9 cellular contexts compared by ENCODE assay signal in the genomic region with DNA sequence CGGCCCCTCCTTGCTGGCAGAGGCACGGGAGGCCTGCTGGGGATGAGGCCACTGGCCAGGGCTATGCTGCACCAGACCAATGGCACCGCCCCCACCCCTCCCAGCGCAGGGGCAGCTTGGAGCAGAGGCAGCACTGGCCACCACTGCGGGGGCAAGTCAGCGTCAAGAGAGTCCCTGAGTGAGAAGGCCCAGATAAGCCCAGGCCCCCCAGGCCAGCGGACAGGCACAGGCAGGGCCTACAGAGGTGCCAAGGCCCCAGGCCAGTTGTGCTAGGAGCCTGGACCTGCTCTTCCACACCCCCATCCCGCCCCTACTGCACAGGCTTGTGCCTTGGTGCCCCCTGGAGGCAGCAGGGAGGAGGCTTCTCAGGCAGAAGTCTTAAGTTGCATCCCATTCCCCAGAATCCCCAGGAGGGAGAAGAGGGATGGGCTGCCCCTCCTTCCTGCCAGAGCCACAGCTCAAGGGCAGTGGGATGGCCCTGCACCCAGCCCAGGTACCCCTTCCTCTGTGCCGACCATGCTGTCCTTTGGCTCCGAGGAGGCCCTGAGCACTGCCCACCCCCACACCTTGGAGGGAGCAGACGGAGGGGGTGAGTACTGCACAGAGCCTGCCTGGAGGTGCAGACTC. TPM values are rescaled to one million over a fixed set of nuclear protein-coding genes. Genes with fewer than 3 reads are reported as not detected.
DNase-seq lines count a peak whose midpoint lies in the region; ATAC-seq and TF ChIP-seq lines count a peak whose summit lies in the region.
"Had no signal": no experiment of that assay in that cellular context is flagged by ENCODE, and none has a peak within 500 bp of the region (broad histone marks: within the 10 kb centered on the region; RNA-seq: fewer than 3 reads in every experiment).

No MANE protein-coding gene starts in this region.

- H3K36me3 ChIP-seq in neutrophil = peaks cover 75% of the 10 kb centered on the region

- CTCF ChIA-PET in activated CD4-positive, alpha-beta memory T cell treated with anti-CD3 and anti-CD28 coated beads, Interleukin-2, amount 10 ng/mL, durations not matched to agents 7 days and 5 days (lab: Charles Lee) = no interaction called here

- peaks cover 29% of the 10 kb centered on the region for H3K4me1 Mint-ChIP-seq in activated CD4-positive, alpha-beta memory T cell treated with anti-CD3 and anti-CD28 coated beads, Interleukin-2, amount 10 ng/mL, durations not matched to agents 7 days and 5 days

- in situ Hi-C loops in ACHN (cut with HindIII; ENCODE audit: low pct_ligation_motif_present, low pct_unique_long_range_greater_than_20kb, low sequenced_read_pairs) = no loop called here

- no peaks in the 10 kb centered on the region for H3K9me3 ChIP-seq in neutrophil

- no peak overlapping the region for H3K27ac Mint-ChIP-seq in activated CD4-positive, alpha-beta memory T cell treated with anti-CD3 and anti-CD28 coated beads, Interleukin-2, amount 10 ng/mL, durations not matched to agents 7 days and 5 days

- peaks cover 34% of the 10 kb centered on the region for H3K36me3 Mint-ChIP-seq in activated CD4-positive, alpha-beta memory T cell treated with anti-CD3 and anti-CD28 coated beads, Interleukin-2, amount 10 ng/mL, durations not matched to agents 7 days and 5 days (ENCODE audit: low read depth)
- H3K36me3 Mint-ChIP-seq: naive B cell had no signal

- no peak overlapping the region for H3K4me3 ChIP-seq in GM12865 (ENCODE audit: low read depth, low read length)
- H3K4me3 ChIP-seq in neutrophil (ENCODE audit: low read depth in 1 of 2, low read length in 1 of 2) = no peak overlapping the region

- POLR2A ChIA-PET in activated CD4-positive, alpha-beta memory T cell treated with anti-CD3 and anti-CD28 coated beads, Interleukin-2, amount 10 ng/mL, durations not matched to agents 7 days and 5 days (lab: Charles Lee) = interaction anchor here (0.7 to 1.4 kb wide), 3 partner anchors 21 to 68 kb away, joined by 3 read pairs; a partner anchor contains a TSS

- peak; percentile 42 for TF ChIP-seq CTCF in GM12865 (IDR thresholded peaks at IDR 0.05; ENCODE audit: insufficient read depth, low read depth, low read length, missing control alignments)
- TF ChIP-seq CTCF in neutrophil (IDR thresholded peaks at IDR 0.05) = no peak

- DNase-seq in ACHN (peak; percentile 86), GM12865 (ENCODE audit: low read depth) (peak; percentile 59), NCI-H226 (peak; percentile 26), fibroblast of the conjunctiva (ENCODE audit: low read depth) (peak; percentile 86)
- peak; percentile 28 for DNase-seq in activated CD4-positive, alpha-beta memory T cell treated with anti-CD3 and anti-CD28 coated beads, Interleukin-2, amount 10 ng/mL, durations not matched to agents 7 days and 5 days
- DNase-seq: naive B cell had no signal

- H3K27me3 ChIP-seq in neutrophil = no peaks in the 10 kb centered on the region

- H3K9me3 Mint-ChIP-seq in activated CD4-positive, alpha-beta memory T cell treated with anti-CD3 and anti-CD28 coated beads, Interleukin-2, amount 10 ng/mL, durations not matched to agents 7 days and 5 days = no peaks in the 10 kb centered on the region
- H3K9me3 Mint-ChIP-seq: naive B cell had no signal

- no peaks in the 10 kb centered on the region for H3K4me1 ChIP-seq in neutrophil (ENCODE audit: control insufficient read depth in 1 of 2, insufficient read depth in 1 of 2, low read depth in 1 of 2, low read length in 1 of 2)

- peak overlapping the region; percentile 6 for H3K27ac ChIP-seq in neutrophil

- H3K4me3 Mint-ChIP-seq in activated CD4-positive, alpha-beta memory T cell treated with anti-CD3 and anti-CD28 coated beads, Interleukin-2, amount 10 ng/mL, durations not matched to agents 7 days and 5 days = no peak overlapping the region

- no peaks in the 10 kb centered on the region for H3K27me3 Mint-ChIP-seq in activated CD4-positive, alpha-beta memory T cell treated with anti-CD3 and anti-CD28 coated beads, Interleukin-2, amount 10 ng/mL, durations not matched to agents 7 days and 5 days
- H3K27me3 Mint-ChIP-seq: naive B cell had no signal

- no peak for ATAC-seq in HG03457 (IDR thresholded peaks at IDR 0.05; ENCODE audit: unreplicated experiment)
- ATAC-seq in HG03097 (IDR thresholded peaks at IDR 0.05; ENCODE audit: low FRiP score, unreplicated experiment) = no peak

RNA-seq across cellular contexts. Expression of a gene that starts 35.8 kb away (rescaled TPM):
- total RNA-seq in activated CD4-positive, alpha-beta memory T cell treated with anti-CD3 and anti-CD28 coated beads, Interleukin-2, amount 10 ng/mL, durations not matched to agents 7 days and 5 days = 1 to 10 TPM in 1 of 2 experiments, under 1 TPM in 1; 0.93 to 1.0 TPM

RNA-seq across cellular contexts. Expression of a gene that starts 36.4 kb away (rescaled TPM):
- 100 to 1,000 TPM; 126 to 127 TPM for total RNA-seq in activated CD4-positive, alpha-beta memory T cell treated with anti-CD3 and anti-CD28 coated beads, Interleukin-2, amount 10 ng/mL, durations not matched to agents 7 days and 5 days

RNA-seq across cellular contexts. Expression of a gene that starts 43.2 kb away (rescaled TPM):
- not detected for total RNA-seq in activated CD4-positive, alpha-beta memory T cell treated with anti-CD3 and anti-CD28 coated beads, Interleukin-2, amount 10 ng/mL, durations not matched to agents 7 days and 5 days

Comparison
In these comparisons a context has a peak if more than half of its experiments do, and no peak if none do; other contexts are left out.
1. DNase-seq: peak in every context shown above with its lines; median percentile 86 in ACHN; 86 in fibroblast of the conjunctiva; 59 in GM12865; 28 in activated CD4-positive, alpha-beta memory T cell treated with anti-CD3 and anti-CD28 coated beads, Interleukin-2, amount 10 ng/mL, durations not matched to agents 7 days and 5 days; 26 in NCI-H226.